11 cellular contexts compared by ENCODE assay signal in genomic region chr21:27759091-27759659, GRCh38.
A peak's percentile ranks its signal among the peaks of the same experiment; 100 is the strongest.
DNase-seq lines count a peak whose midpoint lies in the region; FAIRE-seq and TF ChIP-seq lines count a peak whose summit lies in the region.
"Had no signal": no experiment of that assay in that cellular context is flagged by ENCODE, and none has a peak within 500 bp of the region (broad histone marks: within the 10 kb centered on the region; RNA-seq: fewer than 3 reads in every experiment).

No MANE protein-coding gene starts in this region.

- H3K36me3 ChIP-seq in A673 (ENCODE audit: insufficient read depth, low read length, poor library complexity, severe bottlenecking): no peaks in the 10 kb centered on the region
- no peaks in the 10 kb centered on the region for H3K36me3 ChIP-seq in HEK293 (ENCODE audit: control insufficient read depth in 2 of 2, insufficient read depth in 1 of 2, low read length in 2 of 2)
- H3K36me3 ChIP-seq in bronchial epithelial cell (ENCODE audit: control insufficient read depth, insufficient read depth, low read length): no peaks in the 10 kb centered on the region
- no peaks in the 10 kb centered on the region for H3K36me3 ChIP-seq in kidney epithelial cell (ENCODE audit: control insufficient read depth, insufficient read depth, low read length)

- peak; percentile 64 for FAIRE-seq in bronchial epithelial cell (lab: Jason Lieb, UNC)

- H3K9me3 ChIP-seq in A673 (ENCODE audit: low read depth, low read length, poor library complexity, severe bottlenecking) (peaks cover 5% of the 10 kb centered on the region), HEK293 (ENCODE audit: control insufficient read depth, insufficient read depth, low read depth, low read length) (no peaks in the 10 kb centered on the region; the same call in 1 of the 2 replicates)

- TF ChIP-seq CTCF in A673 (conservative IDR thresholded peaks at IDR 0.05; ENCODE audit: low read depth, low read length) (0 out of 2 replicates have a peak, but pooled peaks have one; percentile 16), HEK293 (tag by site-specific recombination; IDR thresholded peaks at IDR 0.05) (no peak), bronchial epithelial cell (IDR thresholded peaks at IDR 0.05; ENCODE audit: insufficient read depth, low read length, severe bottlenecking) (peak; percentile 66), kidney epithelial cell (IDR thresholded peaks at IDR 0.05; ENCODE audit: insufficient read depth, low read length, poor library complexity, severe bottlenecking) (peak; percentile 7)

- POLR2A ChIA-PET in A673 (lab: Charles Lee; ENCODE audit: low non-redundant PET) (no interaction called here), HEK293 (lab: Yijun Ruan, JAX) (no interaction called here)

- H3K27me3 ChIP-seq in A673 (replicated peaks; ENCODE audit: insufficient read depth, low read depth, low read length, poor library complexity) (no peaks in the 10 kb centered on the region), bronchial epithelial cell (ENCODE audit: control insufficient read depth, insufficient read depth, low read length) (no peaks in the 10 kb centered on the region), kidney epithelial cell (ENCODE audit: control insufficient read depth, insufficient read depth, low read length) (no peaks in the 10 kb centered on the region)

- CTCF ChIA-PET in A673 (lab: Charles Lee) (no interaction called here), HEK293 (lab: Yijun Ruan, JAX) (interaction anchor here (0.5 to 1.6 kb wide), 3 partner anchors 577 to 909 kb away, joined by 3 read pairs; no protein-coding TSS in a partner anchor)

- DNase-seq in A673 (ENCODE audit: low spot score): no peak
- DNase-seq in bronchial epithelial cell (ENCODE audit: low read depth): no peak
- no peak for DNase-seq in kidney epithelial cell (ENCODE audit: low read depth)
- no peak for DNase-seq in NCI-H2196 treated with DMSO at 0.1 percent for 48 hours (lab: John Stamatoyannopoulos, UW; ENCODE audit: unreplicated experiment)
- no peak for DNase-seq in mesenteric fat pad (ENCODE audit: low spot score)
- DNase-seq in Kasumi-1 (lab: John Stamatoyannopoulos, UW): no peak
- no peak for DNase-seq in ureter (ENCODE audit: low spot score)
- DNase-seq: activated B cell treated with CpG ODN at 0.5 μM for 24 hours; CD4-positive, CD25-positive, alpha-beta regulatory T cell; NCI-H1930 had no signal

- BruUV-seq in A673 (replicated peaks; lab: Mats Ljungman, UMichigan): no TSS peak

- intact Hi-C loops in A673 (cut with micrococcal nuclease; ENCODE audit: unreplicated experiment): loop anchor here (2.0 kb wide), 1 partner anchor 576 kb away; no protein-coding TSS in a partner anchor

- no peak overlapping the region for H3K4me3 ChIP-seq in A673 (ENCODE audit: low read depth, low read length, poor library complexity, severe bottlenecking)
- no peak overlapping the region for H3K4me3 ChIP-seq in HEK293 (ENCODE audit: low read depth, low read length)
- H3K4me3 ChIP-seq in bronchial epithelial cell (ENCODE audit: low read depth, low read length): no peak overlapping the region
- H3K4me3 ChIP-seq in kidney epithelial cell (ENCODE audit: low read depth, low read length): no peak overlapping the region

- H3K4me1 ChIP-seq in A673 (ENCODE audit: insufficient read depth, low read length, poor library complexity, severe bottlenecking): no peaks in the 10 kb centered on the region
- no peaks in the 10 kb centered on the region for H3K4me1 ChIP-seq in HEK293 (ENCODE audit: control insufficient read depth, insufficient read depth, low read length)

- H3K27ac ChIP-seq in A673 (ENCODE audit: low read depth, low read length, poor library complexity, severe bottlenecking) (no peak overlapping the region), HEK293 (ENCODE audit: extremely low read depth, low read depth, low read length) (no peak overlapping the region)

TF ChIP-seq in HEK293, 187 proteins besides CTCF, POLR2A, EP300 and RAD21:
- TF ChIP-seq ZNF654 (tag by site-specific recombination; IDR thresholded peaks at IDR 0.05; ENCODE audit: low read depth): 0 out of 2 replicates have a peak, but pooled peaks have one; percentile 3
- no peak for TF ChIP-seq ZNF549 (tag by site-specific recombination; IDR thresholded peaks at IDR 0.05)
